Comparison of ENCODE assay signal across 15 cellular contexts in genomic region chr13:25662516-25662915, GRCh38.
DNase-seq lines count a peak whose midpoint lies in the region.
"Had no signal": no experiment of that assay in that cellular context is flagged by ENCODE, and none has a peak within 500 bp of the region (broad histone marks: within the 10 kb centered on the region; RNA-seq: fewer than 3 reads in every experiment).

No MANE protein-coding gene starts in this region.

- peak; percentile 27 to 76 for DNase-seq in NCI-H524 (lab: John Stamatoyannopoulos, UW)
- DNase-seq in NCI-H524 treated with DMSO at 0.1 percent for 48 hours (lab: John Stamatoyannopoulos, UW): no peak
- peak; percentile 39 for DNase-seq in NCI-H2171 (lab: John Stamatoyannopoulos, UW)
- DNase-seq in NCI-H82 treated with DMSO at 0.1 percent for 48 hours (lab: John Stamatoyannopoulos, UW; ENCODE audit: unreplicated experiment): peak; percentile 20
- no peak for DNase-seq in RKO (ENCODE audit: low spot score)
- DNase-seq in SKM-1 (lab: John Stamatoyannopoulos, UW; ENCODE audit: unreplicated experiment): no peak
- no peak for DNase-seq in DMS53 treated with DMSO at 0.1 percent for 48 hours (lab: John Stamatoyannopoulos, UW; ENCODE audit: unreplicated experiment)
- DNase-seq: ACHN; BE2C; CD4-positive, CD25-positive, alpha-beta regulatory T cell; CD8-positive, alpha-beta memory T cell; COR-L47; DMS153; DMS79 treated with DMSO at 0.1 percent for 48 hours; HCEC 1CT had no signal

Comparison
In these comparisons a context has a peak if more than half of its experiments do, and no peak if none do; other contexts are left out.
1. DNase-seq: peak in NCI-H524 (2 of 2), NCI-H2171 (single experiment) and NCI-H82 treated with DMSO at 0.1 percent for 48 hours (single experiment); none in NCI-H524 treated with DMSO at 0.1 percent for 48 hours (single experiment), RKO (single experiment), SKM-1 (single experiment) and DMS53 treated with DMSO at 0.1 percent for 48 hours (single experiment).